Comparison of ENCODE assay signal across 22 cellular contexts in the genomic region with DNA sequence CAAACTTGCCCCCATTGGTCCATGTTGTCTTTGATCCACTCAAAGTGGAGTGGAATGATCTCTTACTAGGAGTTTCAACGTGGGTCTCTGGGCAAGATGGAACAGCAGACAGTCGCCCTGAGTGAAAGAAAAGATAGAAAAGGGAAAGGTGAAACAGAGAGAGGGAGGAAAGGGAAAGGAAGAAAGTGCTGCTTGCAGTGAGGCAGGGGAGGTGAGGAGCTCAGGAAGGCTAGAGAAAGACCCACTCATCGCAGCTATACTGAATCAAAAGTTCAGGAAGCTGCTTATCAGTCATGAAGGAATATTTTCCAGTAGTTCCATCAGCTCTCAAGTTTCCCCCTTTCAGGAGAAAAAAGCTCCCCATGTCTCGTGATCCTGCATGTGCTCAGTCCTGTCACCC.
"Had no signal": no experiment of that assay in that cellular context is flagged by ENCODE, and none has a peak within 500 bp of the region (broad histone marks: within the 10 kb centered on the region; RNA-seq: fewer than 3 reads in every experiment).

No MANE protein-coding gene starts in this region.

- H3K27ac ChIP-seq: heart right ventricle, spleen, testis, tibial nerve, upper lobe of right lung, vagina had no signal

- H3K36me3 ChIP-seq: heart right ventricle, spleen, tibial nerve, upper lobe of right lung, vagina had no signal

- FAIRE-seq: endothelial cell of umbilical vein, islet of Langerhans had no signal

- DNase-seq: effector CD4-positive, alpha-beta T cell; endodermal cell; erythroblast; foreskin melanocyte; heart right ventricle; hypothalamus; kidney glomerular epithelial cell; naive thymus-derived CD4-positive, alpha-beta T cell; nephron progenitor cell; spleen; stimulated activated CD4-positive, alpha-beta T cell treated with anti-CD3 and anti-CD28 coated beads, Interleukin-15, amount 100 ng/mL, for 24 hours; stimulated activated CD4-positive, alpha-beta T cell treated with anti-CD3 and anti-CD28 coated beads, Interleukin-1b, Interleukin-23, amount 100 ng/mL, for 48 hours; stimulated activated CD4-positive, alpha-beta T cell treated with anti-CD3 and anti-CD28 coated beads, Interleukin-4, amount 100 ng/mL, for 4 hours; stimulated activated naive B cell treated with anti-CD40 and anti-IgM and Interleukin-4, amounts not matched to agents 10 μg/mL and 1 μg/mL and 100 μg/mL, for 72 hours; stimulated activated naive CD8-positive, alpha-beta T cell treated with anti-CD3 and anti-CD28 coated beads, Interleukin-15, amount 100 ng/mL, for 72 hours; testis; upper lobe of right lung had no signal

- H3K27me3 ChIP-seq: testis, vagina had no signal

- H3K36me3 Mint-ChIP-seq: stimulated activated naive B cell treated with anti-CD40 and anti-IgM and Interleukin-4, amounts not matched to agents 10 μg/mL and 1 μg/mL and 100 μg/mL, for 72 hours had no signal

- H3K9me3 ChIP-seq: testis, upper lobe of right lung, vagina had no signal

- ATAC-seq: heart right ventricle; sciatic nerve; stimulated activated naive B cell treated with anti-CD40 and anti-IgM and Interleukin-4, amounts not matched to agents 10 μg/mL and 1 μg/mL and 100 μg/mL, for 72 hours; stimulated activated naive CD8-positive, alpha-beta T cell treated with anti-CD3 and anti-CD28 coated beads, Interleukin-15, amount 100 ng/mL, for 72 hours had no signal

- H3K27ac Mint-ChIP-seq: endodermal cell; naive thymus-derived CD4-positive, alpha-beta T cell; nephron progenitor cell; stimulated activated naive B cell treated with anti-CD40 and anti-IgM and Interleukin-4, amounts not matched to agents 10 μg/mL and 1 μg/mL and 100 μg/mL, for 72 hours; stimulated activated naive CD8-positive, alpha-beta T cell treated with anti-CD3 and anti-CD28 coated beads, Interleukin-15, amount 100 ng/mL, for 72 hours had no signal

- H3K4me3 ChIP-seq: heart right ventricle, spleen, testis, tibial nerve, upper lobe of right lung, vagina had no signal

- H3K4me1 Mint-ChIP-seq: naive thymus-derived CD4-positive, alpha-beta T cell; stimulated activated naive B cell treated with anti-CD40 and anti-IgM and Interleukin-4, amounts not matched to agents 10 μg/mL and 1 μg/mL and 100 μg/mL, for 72 hours had no signal

- H3K4me1 ChIP-seq: testis, upper lobe of right lung, vagina had no signal

- H3K4me3 Mint-ChIP-seq: endodermal cell; naive thymus-derived CD4-positive, alpha-beta T cell; nephron progenitor cell; stimulated activated naive B cell treated with anti-CD40 and anti-IgM and Interleukin-4, amounts not matched to agents 10 μg/mL and 1 μg/mL and 100 μg/mL, for 72 hours; stimulated activated naive CD8-positive, alpha-beta T cell treated with anti-CD3 and anti-CD28 coated beads, Interleukin-15, amount 100 ng/mL, for 72 hours had no signal
